In genomic region chr2:47323822-47324171, GRCh38 we compare ENCODE assay signal across 15 cellular contexts. TPM values are rescaled to one million over a fixed set of nuclear protein-coding genes. Genes with fewer than 3 reads are reported as not detected.
DNase-seq lines count a peak whose midpoint lies in the region; ATAC-seq and TF ChIP-seq lines count a peak whose summit lies in the region.
"Had no signal": no experiment of that assay in that cellular context is flagged by ENCODE, and none has a peak within 500 bp of the region (broad histone marks: within the 10 kb centered on the region; RNA-seq: fewer than 3 reads in every experiment).

No MANE protein-coding gene starts in this region.

- no peak overlapping the region for H3K27ac Mint-ChIP-seq in activated CD4-positive, alpha-beta memory T cell treated with anti-CD3 and anti-CD28 coated beads for 36 hours
- H3K27ac Mint-ChIP-seq: CD4-positive, alpha-beta T cell; IgD-negative memory B cell had no signal

- POLR2A ChIA-PET in activated CD4-positive, alpha-beta memory T cell treated with anti-CD3 and anti-CD28 coated beads for 36 hours (lab: Charles Lee): no interaction called here

- H3K27me3 Mint-ChIP-seq in activated CD4-positive, alpha-beta memory T cell treated with anti-CD3 and anti-CD28 coated beads for 36 hours: peaks cover 8% of the 10 kb centered on the region
- H3K27me3 Mint-ChIP-seq: IgD-negative memory B cell had no signal

- TF ChIP-seq POLR2A in body of pancreas (IDR thresholded peaks at IDR 0.05): no peak
- no peak for TF ChIP-seq POLR2A in tibial nerve (IDR thresholded peaks at IDR 0.05)

- CTCF ChIA-PET in activated CD4-positive, alpha-beta memory T cell treated with anti-CD3 and anti-CD28 coated beads for 36 hours (lab: Charles Lee): interaction anchor here (0.6 to 3.5 kb wide), 19 partner anchors 13 to 675 kb away, joined by 3 to 26 read pairs (median 5); partner anchors contain the start of gene MSH2

- no peak for TF ChIP-seq CTCF in body of pancreas (IDR thresholded peaks at IDR 0.05)
- no peak for TF ChIP-seq CTCF in lung (IDR thresholded peaks at IDR 0.05; ENCODE audit: control extremely low read depth, extremely low read depth)
- no peak for TF ChIP-seq CTCF in tibial nerve (IDR thresholded peaks at IDR 0.05)

- no peak for TF ChIP-seq EP300 in tibial nerve (IDR thresholded peaks at IDR 0.05)

- H3K4me1 Mint-ChIP-seq in activated CD4-positive, alpha-beta memory T cell treated with anti-CD3 and anti-CD28 coated beads for 36 hours (ENCODE audit: low read depth): no peaks in the 10 kb centered on the region

- peak; percentile 31 for DNase-seq in DMS53 (lab: John Stamatoyannopoulos, UW)
- DNase-seq in DMS53 treated with DMSO at 0.1 percent for 48 hours (lab: John Stamatoyannopoulos, UW; ENCODE audit: unreplicated experiment): no peak
- no peak for DNase-seq in body of pancreas
- DNase-seq in lung (ENCODE audit: low spot score): no peak
- DNase-seq in tibial nerve (ENCODE audit: low spot score in 2 of 2): no peak
- no peak for DNase-seq in activated CD4-positive, alpha-beta memory T cell treated with anti-CD3 and anti-CD28 coated beads for 36 hours
- DNase-seq in activated CD4-positive, alpha-beta T cell treated with anti-CD3 and anti-CD28 coated beads, Interleukin-2, amount 50 U/mL, for 1 hour: no peak
- DNase-seq in H7: no peak

- H3K27ac ChIP-seq in body of pancreas: peak overlapping the region in 3 of 4 donors; percentile 0 to 61 (median 41)
- H3K27ac ChIP-seq in lung (ENCODE audit: low read depth in 1 of 2, low read length in 1 of 2): peak overlapping the region in 1 of 2 donors; percentile 52
- peak overlapping the region in 3 of 4 donors; percentile 22 to 81 (median 57) for H3K27ac ChIP-seq in tibial nerve
- H3K27ac ChIP-seq: 22Rv1, RWPE1, SJCRH30 had no signal

- WGBS in body of pancreas, 2 donors: 89 to 90% methylated on average over 4 of the region's 4 CpGs
- 92 to 96% methylated on average over 4 of the region's 4 CpGs for WGBS in lung, 2 donors
- 89 to 94% methylated on average over 4 of the region's 4 CpGs for WGBS in tibial nerve, 2 donors

- H3K9me3 ChIP-seq in body of pancreas (no peaks in the 10 kb centered on the region), lung (ENCODE audit: control insufficient read depth in 2 of 2, insufficient read depth in 1 of 2, low read length in 1 of 2) (no peaks in the 10 kb centered on the region), tibial nerve (no peaks in the 10 kb centered on the region)
- H3K9me3 ChIP-seq: BE2C, SJCRH30 had no signal

- H3K36me3 ChIP-seq in body of pancreas (replicated peaks in 1 of 2; ENCODE audit: insufficient read depth in 1 of 2, low read depth in 2 of 2) (no peaks in the 10 kb centered on the region), lung (ENCODE audit: control insufficient read depth in 2 of 2, insufficient read depth in 2 of 2, low read length in 2 of 2) (no peaks in the 10 kb centered on the region), tibial nerve (no peaks in the 10 kb centered on the region), H7 (replicated peaks; ENCODE audit: control insufficient read depth, insufficient read depth, low read length) (no peaks in the 10 kb centered on the region)
- H3K36me3 ChIP-seq: BE2C, SJCRH30 had no signal

- H3K4me1 ChIP-seq in body of pancreas (peaks cover 8% of the 10 kb centered on the region), lung (ENCODE audit: control insufficient read depth in 2 of 2, insufficient read depth in 2 of 2, low read length in 2 of 2) (peaks cover 0 to 4% of the 10 kb centered on the region in 2 donors), tibial nerve (peaks cover 0 to 46% (median 10%) of the 10 kb centered on the region in 4 donors)

- no peak overlapping the region for H3K4me3 ChIP-seq in body of pancreas
- no peak overlapping the region for H3K4me3 ChIP-seq in lung
- H3K4me3 ChIP-seq in tibial nerve: no peak overlapping the region
- H3K4me3 ChIP-seq in H7 (ENCODE audit: insufficient read depth, low read depth, low read length): no peak overlapping the region
- H3K4me3 ChIP-seq: SJCRH30 had no signal

- intact Hi-C loops in body of pancreas (cut with DNase I): loop anchor here (10.0 kb wide), 1 partner anchor 329 kb away; no protein-coding TSS in a partner anchor
- intact Hi-C loops in activated CD4-positive, alpha-beta memory T cell treated with anti-CD3 and anti-CD28 coated beads for 36 hours (cut with micrococcal nuclease): loop anchor here (2.0 to 10.0 kb wide), 3 partner anchors 51 to 669 kb away; no protein-coding TSS in a partner anchor

- H3K4me3 Mint-ChIP-seq in activated CD4-positive, alpha-beta memory T cell treated with anti-CD3 and anti-CD28 coated beads for 36 hours: no peak overlapping the region
- H3K4me3 Mint-ChIP-seq: CD4-positive, alpha-beta T cell had no signal

- H3K36me3 Mint-ChIP-seq in activated CD4-positive, alpha-beta memory T cell treated with anti-CD3 and anti-CD28 coated beads for 36 hours: no peaks in the 10 kb centered on the region

- H3K27me3 ChIP-seq in body of pancreas (no peaks in the 10 kb centered on the region), lung (ENCODE audit: control insufficient read depth, insufficient read depth) (no peaks in the 10 kb centered on the region), tibial nerve (no peaks in the 10 kb centered on the region), H7 (ENCODE audit: control insufficient read depth, insufficient read depth, low read length) (no peaks in the 10 kb centered on the region)
- H3K27me3 ChIP-seq: BE2C had no signal

- H3K9me3 Mint-ChIP-seq in activated CD4-positive, alpha-beta memory T cell treated with anti-CD3 and anti-CD28 coated beads for 36 hours: no peaks in the 10 kb centered on the region
- H3K9me3 Mint-ChIP-seq: CD4-positive, alpha-beta T cell; IgD-negative memory B cell had no signal

- ATAC-seq in body of pancreas: no peak
- ATAC-seq in lung (ENCODE audit: insufficient read depth, low FRiP score): peak; percentile 4

RNA-seq across cellular contexts. Expression of gene EPCAM, which starts 45.3 kb away (rescaled TPM):
- total RNA-seq in body of pancreas (10 to 100 TPM; 74.8 to 87.7 TPM), lung (100 to 1,000 TPM; 127 to 216 TPM), tibial nerve (under 1 TPM in 2 of 4 donors, not detected in 2; 0.42 to 0.66 TPM)
- polyA plus RNA-seq in lung: 100 to 1,000 TPM in 1 of 2 donors, 10 to 100 TPM in 1; 99.2 to 150 TPM
- under 1 TPM; 0.57 to 0.63 TPM for total RNA-seq in activated CD4-positive, alpha-beta memory T cell treated with anti-CD3 and anti-CD28 coated beads for 36 hours
- 43.1 and 74.9 TPM in 2 replicates for total RNA-seq in H7 (2014; rRNA removed; shearing (Covaris generic))
- total RNA-seq: CD4-positive, alpha-beta T cell; OCI-LY7 had no signal
- polyA plus RNA-seq: IgD-negative memory B cell had no signal

Comparison
In these comparisons a context has a peak if more than half of its experiments do, and no peak if none do; other contexts are left out.
1. RNA of gene EPCAM, which starts 45.3 kb away (total RNA-seq): 127 to 216 TPM in lung, 74.8 to 87.7 TPM in body of pancreas and 43.1 to 74.9 TPM in H7; 0.57 to 0.63 TPM in activated CD4-positive, alpha-beta memory T cell treated with anti-CD3 and anti-CD28 coated beads for 36 hours and 0.42 to 0.66 TPM in tibial nerve; every median in the first group is over 10 times any median in the second.